ENCODE assay signal across 9 cellular contexts in the genomic region with DNA sequence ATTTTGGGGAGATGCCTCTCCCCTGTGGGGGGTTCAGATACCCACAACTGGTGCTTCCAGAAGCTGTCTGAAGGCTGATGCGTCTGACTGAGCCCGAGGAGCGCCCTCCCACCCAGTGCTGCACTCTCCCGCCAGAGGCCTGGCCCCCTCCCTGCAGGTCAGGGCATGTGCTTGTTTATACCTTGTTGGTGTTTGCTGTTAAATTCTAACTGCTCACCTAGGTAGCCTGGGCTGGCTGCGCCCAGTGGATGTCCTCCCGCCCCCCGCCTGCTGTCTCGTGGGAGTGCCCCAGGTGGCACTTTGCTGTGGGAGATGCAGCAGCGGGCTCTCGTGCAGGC. TPM values are rescaled to one million over a fixed set of nuclear protein-coding genes. Genes with fewer than 3 reads are reported as not detected.
DNase-seq lines count a peak whose midpoint lies in the region; ATAC-seq and TF ChIP-seq lines count a peak whose summit lies in the region.
"Had no signal": no experiment of that assay in that cellular context is flagged by ENCODE, and none has a peak within 500 bp of the region (broad histone marks: within the 10 kb centered on the region; RNA-seq: fewer than 3 reads in every experiment).

No MANE protein-coding gene starts in this region.

- peak overlapping the region; percentile 98 for H3K27ac ChIP-seq in ACC112 (ENCODE audit: low read depth, low read length)
- H3K27ac ChIP-seq in Karpas-422 (ENCODE audit: low read length): peak overlapping the region; percentile 89
- H3K27ac ChIP-seq in caudate nucleus (ENCODE audit: low read depth, low read length): peak overlapping the region; percentile 85
- peak overlapping the region; percentile 78 for H3K27ac ChIP-seq in neutrophil

- H3K36me3 ChIP-seq in ACC112 (ENCODE audit: insufficient read depth, low read length): no peaks in the 10 kb centered on the region
- no peaks in the 10 kb centered on the region for H3K36me3 ChIP-seq in Karpas-422 (ENCODE audit: insufficient read depth, low read length)
- H3K36me3 ChIP-seq in neutrophil: peaks cover 12% of the 10 kb centered on the region
- peaks cover 4% of the 10 kb centered on the region; the same call in 1 of the 2 replicates for H3K36me3 ChIP-seq in MG63

- no peaks in the 10 kb centered on the region for H3K9me2 ChIP-seq in Karpas-422 (replicated peaks; ENCODE audit: insufficient read depth, low read length)

- peaks cover 34% of the 10 kb centered on the region for H3K4me1 ChIP-seq in ACC112 (ENCODE audit: control insufficient read depth, insufficient read depth, low read length, unreplicated experiment)
- H3K4me1 ChIP-seq in Karpas-422 (ENCODE audit: low read length): peaks cover 100% of the 10 kb centered on the region
- H3K4me1 ChIP-seq in neutrophil (ENCODE audit: control insufficient read depth in 1 of 2, insufficient read depth in 1 of 2, low read depth in 1 of 2, low read length in 1 of 2): peaks cover 75 to 95% of the 10 kb centered on the region in 2 experiments

- ATAC-seq in HG03097 (IDR thresholded peaks at IDR 0.05; ENCODE audit: low FRiP score, unreplicated experiment): no peak

- no peaks in the 10 kb centered on the region for H3K9me3 ChIP-seq in Karpas-422 (ENCODE audit: low read length)
- no peaks in the 10 kb centered on the region for H3K9me3 ChIP-seq in neutrophil
- no peaks in the 10 kb centered on the region for H3K9me3 ChIP-seq in MG63

- H3K4me3 ChIP-seq in ACC112 (ENCODE audit: low read depth, low read length) (peak overlapping the region; percentile 31; the same call in 1 of the 2 replicates), Karpas-422 (ENCODE audit: low read length) (peak overlapping the region; percentile 47), neutrophil (ENCODE audit: low read depth in 1 of 2, low read length in 1 of 2) (no peak overlapping the region), MG63 (no peak overlapping the region)

- DNase-seq in Karpas-422: no peak
- DNase-seq in caudate nucleus (lab: John Stamatoyannopoulos, UW): no peak
- DNase-seq in stimulated activated CD4-positive, alpha-beta T cell treated with anti-CD3 and anti-CD28 coated beads, Interleukin-4, amount 100 ng/mL, for 24 hours: no peak
- DNase-seq in MG63: no peak
- DNase-seq in activated gamma-delta T cell (lab: John Stamatoyannopoulos, UW): no peak
- DNase-seq: NCI-H1694 had no signal

- H3K79me2 ChIP-seq in ACC112 (ENCODE audit: control insufficient read depth, insufficient read depth, low read length, unreplicated experiment): peaks cover 84% of the 10 kb centered on the region
- peaks cover 91% of the 10 kb centered on the region for H3K79me2 ChIP-seq in Karpas-422 (ENCODE audit: low read length)

- H4K20me1 ChIP-seq in Karpas-422 (ENCODE audit: insufficient read depth, low read depth, low read length): peaks cover 63% of the 10 kb centered on the region; the same call in 1 of the 2 replicates

- H3K4me2 ChIP-seq in Karpas-422 (ENCODE audit: low read depth, low read length, poor library complexity, severe bottlenecking): peak overlapping the region; percentile 71

- H3K27me3 ChIP-seq in ACC112 (ENCODE audit: insufficient read depth, low read length) (no peaks in the 10 kb centered on the region), Karpas-422 (ENCODE audit: low read length) (no peaks in the 10 kb centered on the region), neutrophil (no peaks in the 10 kb centered on the region), MG63 (no peaks in the 10 kb centered on the region)

- TF ChIP-seq CTCF in neutrophil (IDR thresholded peaks at IDR 0.05): no peak

- H3K9ac ChIP-seq in Karpas-422 (ENCODE audit: low read length): peak overlapping the region; percentile 54

- H2AFZ ChIP-seq in ACC112 (ENCODE audit: low read length, unreplicated experiment): no peak overlapping the region
- H2AFZ ChIP-seq in Karpas-422 (ENCODE audit: low read length): no peak overlapping the region

RNA-seq across cellular contexts. Expression of a gene that starts 12.9 kb away (rescaled TPM):
- total RNA-seq in Karpas-422 (2014; rRNA removed; shearing (Covaris generic); ENCODE audit: low replicate concordance): 32.9 and 38.8 TPM in 2 replicates
- 39.1 and 47.2 TPM in 2 replicates for total RNA-seq in MG63 (2014; rRNA removed; shearing (Covaris generic); ENCODE audit: low replicate concordance)

Comparison
In these comparisons a context has a peak if more than half of its experiments do, and no peak if none do; other contexts are left out.
1. H3K4me3 ChIP-seq: peak in ACC112 (single experiment) and Karpas-422 (single experiment); none in neutrophil (0 of 2) and MG63 (single experiment).
2. Peak in every context shown above with its lines, with median percentiles within 50 percentile points of each other: H3K27ac ChIP-seq.